In genomic region chr7:40470111-40470736, GRCh38 we compare ENCODE assay signal across 20 cellular contexts.
A peak's percentile ranks its signal among the peaks of the same experiment; 100 is the strongest.
DNase-seq lines count a peak whose midpoint lies in the region; ATAC-seq and TF ChIP-seq lines count a peak whose summit lies in the region.
"Had no signal": no experiment of that assay in that cellular context is flagged by ENCODE, and none has a peak within 500 bp of the region (broad histone marks: within the 10 kb centered on the region; RNA-seq: fewer than 3 reads in every experiment).

No MANE protein-coding gene starts in this region.

- H3K4me1 Mint-ChIP-seq in chondrocyte (ENCODE audit: low read depth): peaks cover 65% of the 10 kb centered on the region
- peaks cover 53% of the 10 kb centered on the region for H3K4me1 Mint-ChIP-seq in mesothelial cell of epicardium
- H3K4me1 Mint-ChIP-seq: naive B cell, T-helper 17 cell had no signal

- no peaks in the 10 kb centered on the region for H3K36me3 ChIP-seq in heart left ventricle
- H3K36me3 ChIP-seq in right atrium auricular region: no peaks in the 10 kb centered on the region
- H3K36me3 ChIP-seq in aorta (ENCODE audit: control insufficient read depth in 1 of 2, insufficient read depth in 2 of 2, low read length in 1 of 2): no peaks in the 10 kb centered on the region

- DNase-seq in heart left ventricle (peak in 1 of 5 donors; percentile 34), right atrium auricular region (ENCODE audit: low spot score) (no peak), chondrocyte (ENCODE audit: low spot score) (no peak), mesothelial cell of epicardium (ENCODE audit: low spot score in 2 of 2, unreplicated experiment in 2 of 2) (no peak), aorta (peak; percentile 49 to 57), NCI-H1092 (lab: John Stamatoyannopoulos, UW) (no peak), HuH-7 (ENCODE audit: low spot score) (no peak)
- DNase-seq: 8988T; activated CD4-positive, CD25-positive, alpha-beta regulatory T cell treated with anti-CD3 and anti-CD28 coated beads, Interleukin-2, amount 50 U/mL, for 72 hours; activated T-cell treated with anti-CD3 and anti-CD28 coated beads, Interleukin-2, amount 50 U/mL, for 1 hour; dorsolateral prefrontal cortex; GOT3; naive B cell; NCI-H1694 treated with DMSO at 0.1 percent for 48 hours; NCI-H524 treated with DMSO at 0.1 percent for 48 hours; PC-9; stimulated activated naive CD4-positive, alpha-beta T cell; T-helper 17 cell had no signal

- ATAC-seq in heart left ventricle (peak; percentile 47 to 87 (median 75)), aorta (ENCODE audit: low FRiP score) (peak; percentile 67), GM19397 (IDR thresholded peaks at IDR 0.05; ENCODE audit: unreplicated experiment) (no peak)
- ATAC-seq: K562, T-helper 17 cell had no signal

- no peak overlapping the region for H3K4me3 ChIP-seq in heart left ventricle
- no peak overlapping the region for H3K4me3 ChIP-seq in right atrium auricular region
- no peak overlapping the region for H3K4me3 ChIP-seq in aorta (ENCODE audit: low read length in 2 of 2)
- H3K4me3 ChIP-seq: dorsolateral prefrontal cortex, K562, PC-9 had no signal

- H3K9me3 Mint-ChIP-seq in chondrocyte (ENCODE audit: low read depth) (peaks cover 3% of the 10 kb centered on the region), mesothelial cell of epicardium (peaks cover 6% of the 10 kb centered on the region)
- H3K9me3 Mint-ChIP-seq: naive B cell had no signal

- WGBS in heart left ventricle, 4 donors: 64 to 76% (median 69%) methylated on average over 7 of the region's 7 CpGs
- WGBS in aorta, 2 donors: 15 to 18% methylated on average over 7 of the region's 7 CpGs

- intact Hi-C loops in heart left ventricle (cut with DNase I) (no loop called here), aorta (cut with DNase I) (loop anchor here in 1 of 2 donors (5.0 kb wide), 1 partner anchor 37 kb away; no protein-coding TSS in a partner anchor)

- H3K27me3 ChIP-seq in heart left ventricle (no peaks in the 10 kb centered on the region), right atrium auricular region (no peaks in the 10 kb centered on the region), aorta (ENCODE audit: control insufficient read depth in 1 of 2, insufficient read depth in 2 of 2, low read length in 1 of 2) (no peaks in the 10 kb centered on the region)
- H3K27me3 ChIP-seq: dorsolateral prefrontal cortex had no signal

- H3K9me3 ChIP-seq in heart left ventricle (no peaks in the 10 kb centered on the region), right atrium auricular region (no peaks in the 10 kb centered on the region), aorta (ENCODE audit: control insufficient read depth, low read length) (no peaks in the 10 kb centered on the region)

- H3K36me3 Mint-ChIP-seq in chondrocyte (ENCODE audit: low read depth) (peaks cover 10% of the 10 kb centered on the region), mesothelial cell of epicardium (peaks cover 4% of the 10 kb centered on the region)
- H3K36me3 Mint-ChIP-seq: naive B cell had no signal

- H3K27me3 Mint-ChIP-seq in chondrocyte (ENCODE audit: low read depth) (no peaks in the 10 kb centered on the region), mesothelial cell of epicardium (ENCODE audit: low read depth) (no peaks in the 10 kb centered on the region)
- H3K27me3 Mint-ChIP-seq: T-helper 17 cell had no signal

- H3K27ac ChIP-seq in heart left ventricle (peak overlapping the region in 3 of 12 donors; percentile 17 to 46 (median 44)), right atrium auricular region (no peak overlapping the region), aorta (ENCODE audit: low read depth in 1 of 2, low read length in 2 of 2) (peak overlapping the region; percentile 99 to 100)
- H3K27ac ChIP-seq: dorsolateral prefrontal cortex, PC-9 had no signal

- no peak for TF ChIP-seq POLR2A in heart left ventricle (IDR thresholded peaks at IDR 0.05)

- TF ChIP-seq CTCF in heart left ventricle (IDR thresholded peaks at IDR 0.05): no peak
- no peak for TF ChIP-seq CTCF in right atrium auricular region (IDR thresholded peaks at IDR 0.05)
- no peak for TF ChIP-seq CTCF in chondrocyte (IDR thresholded peaks at IDR 0.05)
- TF ChIP-seq CTCF in mesothelial cell of epicardium (IDR thresholded peaks at IDR 0.05; ENCODE audit: unreplicated experiment): no peak

- peak overlapping the region; percentile 96 for H3K27ac Mint-ChIP-seq in chondrocyte (ENCODE audit: unreplicated experiment)
- peak overlapping the region; percentile 96 for H3K27ac Mint-ChIP-seq in mesothelial cell of epicardium
- H3K27ac Mint-ChIP-seq: naive B cell, T-helper 17 cell had no signal

- H3K4me3 Mint-ChIP-seq in chondrocyte (ENCODE audit: unreplicated experiment): peak overlapping the region; percentile 37
- H3K4me3 Mint-ChIP-seq in mesothelial cell of epicardium: no peak overlapping the region
- H3K4me3 Mint-ChIP-seq: T-helper 17 cell had no signal

- H3K4me1 ChIP-seq in heart left ventricle: no peaks in the 10 kb centered on the region
- H3K4me1 ChIP-seq in right atrium auricular region: no peaks in the 10 kb centered on the region
- peaks cover 0 to 6% of the 10 kb centered on the region in 2 donors for H3K4me1 ChIP-seq in aorta (ENCODE audit: control insufficient read depth in 1 of 2, insufficient read depth in 2 of 2, low read length in 2 of 2)

Comparison
In these comparisons a context has a peak if more than half of its experiments do, and no peak if none do; other contexts are left out.
1. DNase-seq: peak in aorta (2 of 2); none in right atrium auricular region (single experiment), chondrocyte (single experiment), mesothelial cell of epicardium (0 of 2), NCI-H1092 (single experiment) and HuH-7 (single experiment).
2. H3K27ac ChIP-seq: peak in aorta (2 of 2); none in right atrium auricular region (0 of 2).